Comparison of ENCODE assay signal across 20 cellular contexts in genomic region chr6:40307712-40308111, GRCh38.
"Had no signal": no experiment of that assay in that cellular context is flagged by ENCODE, and none has a peak within 500 bp of the region (broad histone marks: within the 10 kb centered on the region; RNA-seq: fewer than 3 reads in every experiment).

No MANE protein-coding gene starts in this region.

- H3K36me3 ChIP-seq: colonic mucosa, esophagus squamous epithelium, left ventricle myocardium inferior, lower lobe of right lung, pancreas, stomach, thoracic aorta, transverse colon had no signal

- H3K27me3 ChIP-seq: pancreas had no signal

- H3K27ac ChIP-seq: colonic mucosa, left ventricle myocardium inferior, lower lobe of right lung, pancreas, stomach, thoracic aorta, transverse colon had no signal

- H3K9me3 ChIP-seq: colonic mucosa, esophagus squamous epithelium, left ventricle myocardium inferior, lower lobe of right lung, pancreas, thoracic aorta, transverse colon had no signal

- DNase-seq: colonic mucosa; dermis blood vessel endothelial cell; endodermal cell; esophagus squamous epithelium; foreskin fibroblast; immature natural killer cell; left cardiac atrium; left ventricle myocardium inferior; lower lobe of right lung; mesenchymal stem cell; midbrain; naive B cell; occipital lobe; pancreas; right cardiac atrium; small intestine; stimulated activated CD4-positive, alpha-beta T cell treated with anti-CD3 and anti-CD28 coated beads, Interleukin-12 subunit alpha, Interleukin-12 subunit beta, amount 100 ng/mL, for 4 hours; stomach; transverse colon had no signal

- H3K4me3 ChIP-seq: colonic mucosa, esophagus squamous epithelium, left ventricle myocardium inferior, lower lobe of right lung, pancreas, stomach, thoracic aorta, transverse colon had no signal

- H3K4me1 ChIP-seq: colonic mucosa, pancreas had no signal
